ENCODE assay signal across 19 cellular contexts in the genomic region with DNA sequence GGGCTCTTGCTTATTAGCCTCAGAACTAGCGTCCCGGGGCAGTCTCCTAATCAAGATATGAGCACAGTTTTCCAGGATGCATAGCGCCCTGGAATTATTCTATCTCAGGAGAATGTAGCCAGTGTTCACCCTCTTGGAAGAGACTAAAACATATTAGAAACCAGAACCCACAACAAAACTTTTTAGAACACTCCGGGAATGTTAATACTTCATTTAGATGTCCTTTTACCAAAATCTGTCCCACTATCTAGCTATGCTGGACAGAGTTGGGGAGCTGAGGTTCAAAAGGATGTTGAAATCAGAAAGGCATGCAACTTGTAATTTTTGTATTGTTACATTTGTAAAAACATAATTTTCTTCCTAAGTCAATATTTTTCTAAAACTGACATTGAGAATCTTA.
"Had no signal": no experiment of that assay in that cellular context is flagged by ENCODE, and none has a peak within 500 bp of the region (broad histone marks: within the 10 kb centered on the region; RNA-seq: fewer than 3 reads in every experiment).

No MANE protein-coding gene starts in this region.

- H3K9me3 ChIP-seq: body of pancreas, gastroesophageal sphincter, heart right ventricle, pancreas, transverse colon had no signal

- H3K4me1 ChIP-seq: body of pancreas, gastroesophageal sphincter, pancreas, transverse colon had no signal

- FAIRE-seq: pancreas had no signal

- H3K27ac Mint-ChIP-seq: activated T-helper 17 cell treated with anti-CD3 and anti-CD28 coated beads, Interleukin-2, amount 50 U/mL, for 72 hours; endodermal cell had no signal

- H3K4me3 Mint-ChIP-seq: activated T-helper 17 cell treated with anti-CD3 and anti-CD28 coated beads, Interleukin-2, amount 50 U/mL, for 72 hours; endodermal cell; neural crest cell had no signal

- H3K27ac ChIP-seq: body of pancreas, gastroesophageal sphincter, pancreas, transverse colon had no signal

- H3K9me3 Mint-ChIP-seq: activated T-helper 17 cell treated with anti-CD3 and anti-CD28 coated beads, Interleukin-2, amount 50 U/mL, for 72 hours; endodermal cell had no signal

- H3K36me3 ChIP-seq: gastroesophageal sphincter, heart right ventricle, pancreas, transverse colon had no signal

- H3K4me3 ChIP-seq: body of pancreas, gastroesophageal sphincter, heart right ventricle, lung, pancreas, transverse colon had no signal

- DNase-seq: activated CD4-positive, alpha-beta T cell treated with anti-CD3 and anti-CD28 coated beads, Interleukin-2, amount 50 U/mL, for 4 hours; activated CD4-positive, CD25-positive, alpha-beta regulatory T cell treated with anti-CD3 and anti-CD28 coated beads, Interleukin-2, amount 50 U/mL, for 72 hours; activated naive CD4-positive, alpha-beta T cell treated with Interleukin-2 at 50 U/mL for 16 hours; body of pancreas; endodermal cell; heart right ventricle; left colon; midbrain; pancreas; stimulated activated CD4-positive, alpha-beta T cell treated with anti-CD3 and anti-CD28 coated beads, Interleukin-15, amount 100 ng/mL, for 24 hours; stimulated activated CD4-positive, alpha-beta T cell treated with anti-CD3 and anti-CD28 coated beads, Interleukin-4, amount 100 ng/mL, for 1 hour; stimulated activated naive CD4-positive, alpha-beta T cell; T-helper 1 cell; T1000; transverse colon had no signal

- H3K27me3 ChIP-seq: body of pancreas, gastroesophageal sphincter, heart right ventricle, pancreas, transverse colon had no signal

- H3K4me1 Mint-ChIP-seq: activated T-helper 17 cell treated with anti-CD3 and anti-CD28 coated beads, Interleukin-2, amount 50 U/mL, for 72 hours; endodermal cell had no signal
